9 cellular contexts compared by ENCODE assay signal in the genomic region with DNA sequence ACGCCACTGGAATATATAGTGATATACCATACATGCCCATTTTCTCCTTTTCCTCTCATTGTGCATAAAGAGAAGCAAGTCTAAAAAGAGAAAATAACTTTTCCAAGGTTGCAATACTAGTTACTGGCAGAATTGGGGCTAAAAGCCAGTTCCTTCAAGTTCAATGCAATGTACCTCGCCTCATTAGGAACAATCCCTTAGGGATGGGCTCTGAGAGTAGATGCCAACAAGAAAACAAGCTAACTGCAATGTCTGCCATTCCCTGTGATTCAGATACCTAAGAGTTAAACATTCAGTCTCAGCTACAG.
DNase-seq lines count a peak whose midpoint lies in the region; ATAC-seq lines count a peak whose summit lies in the region.
"Had no signal": no experiment of that assay in that cellular context is flagged by ENCODE, and none has a peak within 500 bp of the region (broad histone marks: within the 10 kb centered on the region; RNA-seq: fewer than 3 reads in every experiment).

No MANE protein-coding gene starts in this region.

- ATAC-seq in stimulated activated naive B cell treated with anti-CD40 and anti-IgM and Interleukin-4, amounts not matched to agents 10 μg/mL and 1 μg/mL and 100 μg/mL, for 72 hours (replicated peaks): no peak

- no peak overlapping the region for H3K9ac ChIP-seq in HUES48 (ENCODE audit: low read depth, low read length)
- H3K9ac ChIP-seq in adipocyte (ENCODE audit: low read length): peak overlapping the region; percentile 89

- H3K27ac Mint-ChIP-seq in stimulated activated naive B cell treated with anti-CD40 and anti-IgM and Interleukin-4, amounts not matched to agents 10 μg/mL and 1 μg/mL and 100 μg/mL, for 72 hours: no peak overlapping the region

- peaks cover 31 to 34% of the 10 kb centered on the region in 2 donors for H3K27me3 Mint-ChIP-seq in stimulated activated naive B cell treated with anti-CD40 and anti-IgM and Interleukin-4, amounts not matched to agents 10 μg/mL and 1 μg/mL and 100 μg/mL, for 72 hours

- H3K36me3 Mint-ChIP-seq in stimulated activated naive B cell treated with anti-CD40 and anti-IgM and Interleukin-4, amounts not matched to agents 10 μg/mL and 1 μg/mL and 100 μg/mL, for 72 hours: no peaks in the 10 kb centered on the region

- H3K27me3 ChIP-seq in HUES48 (ENCODE audit: control insufficient read depth, insufficient read depth, low read length): no peaks in the 10 kb centered on the region
- H3K27me3 ChIP-seq in adipocyte (replicated peaks; ENCODE audit: control insufficient read depth, insufficient read depth, low read length): no peaks in the 10 kb centered on the region
- H3K27me3 ChIP-seq in HAP-1 (ENCODE audit: low read depth): no peaks in the 10 kb centered on the region

- peaks cover 12 to 18% of the 10 kb centered on the region in 2 donors for H3K4me1 Mint-ChIP-seq in stimulated activated naive B cell treated with anti-CD40 and anti-IgM and Interleukin-4, amounts not matched to agents 10 μg/mL and 1 μg/mL and 100 μg/mL, for 72 hours

- H3K36me3 ChIP-seq in HUES48 (ENCODE audit: control insufficient read depth, insufficient read depth, low read length) (no peaks in the 10 kb centered on the region), adipocyte (ENCODE audit: control insufficient read depth, insufficient read depth, low read length, severe bottlenecking) (no peaks in the 10 kb centered on the region), HAP-1 (replicated peaks) (no peaks in the 10 kb centered on the region)

- H3K9me3 Mint-ChIP-seq in stimulated activated naive B cell treated with anti-CD40 and anti-IgM and Interleukin-4, amounts not matched to agents 10 μg/mL and 1 μg/mL and 100 μg/mL, for 72 hours: no peaks in the 10 kb centered on the region

- no peak for DNase-seq in adipocyte (ENCODE audit: low read depth)
- peak; percentile 93 for DNase-seq in inferior parietal cortex (ENCODE audit: extremely low spot score)
- no peak for DNase-seq in stimulated activated naive B cell treated with anti-CD40 and anti-IgM and Interleukin-4, amounts not matched to agents 10 μg/mL and 1 μg/mL and 100 μg/mL, for 72 hours
- no peak for DNase-seq in COLO668 (lab: John Stamatoyannopoulos, UW; ENCODE audit: unreplicated experiment)
- DNase-seq in H4 (ENCODE audit: low spot score): no peak
- no peak for DNase-seq in DMS53 treated with DMSO at 0.1 percent for 48 hours (lab: John Stamatoyannopoulos, UW; ENCODE audit: unreplicated experiment)
- DNase-seq in HAP-1 (ENCODE audit: low spot score in 2 of 2): no peak

- peak overlapping the region; percentile 2 to 21 for H3K4me3 Mint-ChIP-seq in stimulated activated naive B cell treated with anti-CD40 and anti-IgM and Interleukin-4, amounts not matched to agents 10 μg/mL and 1 μg/mL and 100 μg/mL, for 72 hours

- H3K27ac ChIP-seq in HUES48 (ENCODE audit: low read depth, low read length): peak overlapping the region; percentile 95

- H3K4me3 ChIP-seq in HUES48 (ENCODE audit: low read depth, low read length) (no peak overlapping the region), adipocyte (ENCODE audit: low read length) (peak overlapping the region; percentile 82), HAP-1 (no peak overlapping the region; the same call in 1 of the 2 replicates)
- H3K4me3 ChIP-seq: lung had no signal

- H3K9me3 ChIP-seq in HUES48 (ENCODE audit: control insufficient read depth, insufficient read depth, low read length): no peaks in the 10 kb centered on the region
- H3K9me3 ChIP-seq in adipocyte (ENCODE audit: control insufficient read depth, low read length): no peaks in the 10 kb centered on the region
- H3K9me3 ChIP-seq in HAP-1: no peaks in the 10 kb centered on the region

- in situ Hi-C loops in HAP-1 (cut with MboI; ENCODE audit: low sequenced_read_pairs): loop anchor here (10.0 kb wide), 1 partner anchor 280 kb away; no protein-coding TSS in a partner anchor

- H3K4me1 ChIP-seq in HUES48 (ENCODE audit: control insufficient read depth, insufficient read depth, low read length) (peaks cover 45% of the 10 kb centered on the region), adipocyte (ENCODE audit: control insufficient read depth, insufficient read depth, low read length) (peaks cover 56% of the 10 kb centered on the region), HAP-1 (peaks cover 40% of the 10 kb centered on the region)
